ENCODE assay signal across 25 cellular contexts in the genomic region with DNA sequence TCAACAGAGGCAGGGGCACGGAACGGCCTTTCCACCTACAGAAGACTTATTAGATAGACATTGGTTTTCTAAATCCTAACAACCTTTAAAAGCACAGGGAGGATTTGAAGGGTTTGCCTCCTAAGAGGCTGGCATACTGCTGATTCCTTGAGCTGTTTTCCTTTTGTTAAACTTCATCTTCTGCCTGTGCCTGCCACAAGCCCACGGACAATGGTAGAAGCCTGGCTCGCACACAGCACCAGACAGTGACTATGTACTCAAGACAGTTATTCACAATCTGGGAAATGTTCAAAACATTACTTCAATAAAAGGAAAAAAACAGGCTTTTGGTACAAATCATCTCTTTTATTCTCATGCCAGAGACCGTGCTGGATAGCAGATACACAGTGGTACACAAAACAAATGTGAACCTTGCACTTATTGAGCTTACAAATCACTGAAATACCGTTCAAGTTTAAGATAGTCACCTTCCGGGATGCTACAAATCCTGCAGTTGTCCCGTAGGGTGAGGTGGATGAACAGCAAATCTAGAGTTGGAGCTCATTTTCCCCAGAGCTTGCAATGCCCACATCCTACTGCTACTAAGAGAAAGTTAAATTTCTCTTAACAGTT.
"Had no signal": no experiment of that assay in that cellular context is flagged by ENCODE, and none has a peak within 500 bp of the region (broad histone marks: within the 10 kb centered on the region; RNA-seq: fewer than 3 reads in every experiment).

No MANE protein-coding gene starts in this region.

- H3K4me3 Mint-ChIP-seq: naive thymus-derived CD4-positive, alpha-beta T cell; nephron; stimulated activated naive B cell treated with anti-CD40 and anti-IgM and Interleukin-4, amounts not matched to agents 10 μg/mL and 1 μg/mL and 100 μg/mL, for 72 hours had no signal

- H3K27me3 Mint-ChIP-seq: naive thymus-derived CD4-positive, alpha-beta T cell; stimulated activated naive B cell treated with anti-CD40 and anti-IgM and Interleukin-4, amounts not matched to agents 10 μg/mL and 1 μg/mL and 100 μg/mL, for 72 hours had no signal

- ATAC-seq: foreskin keratinocyte; gastroesophageal sphincter; heart right ventricle; left cardiac atrium; lower lobe of right lung; naive thymus-derived CD4-positive, alpha-beta T cell; stimulated activated naive B cell treated with anti-CD40 and anti-IgM and Interleukin-4, amounts not matched to agents 10 μg/mL and 1 μg/mL and 100 μg/mL, for 72 hours had no signal

- H3K36me3 ChIP-seq: heart right ventricle, lower lobe of right lung, prostate gland, right atrium auricular region, thyroid gland, vagina had no signal

- H3K9me3 ChIP-seq: gastroesophageal sphincter, heart right ventricle, left ventricle myocardium inferior, lower lobe of right lung, prostate gland, right atrium auricular region, spleen, stomach, thyroid gland, vagina had no signal

- H3K4me3 ChIP-seq: dorsolateral prefrontal cortex, gastroesophageal sphincter, heart right ventricle, left ventricle myocardium inferior, lower lobe of right lung, prostate gland, right atrium auricular region, skin epidermis, spleen, stomach, thyroid gland, vagina had no signal

- DNase-seq: cerebellar nuclear complex; effector CD4-positive, alpha-beta T cell; foreskin keratinocyte; glutamatergic neuron; heart right ventricle; hippocampal formation; left cardiac atrium; left ventricle myocardium inferior; lower lobe of right lung; mesendoderm; midbrain; naive thymus-derived CD4-positive, alpha-beta T cell; nucleus accumbens; spleen; stimulated activated naive B cell treated with anti-CD40 and anti-IgM and Interleukin-4, amounts not matched to agents 10 μg/mL and 1 μg/mL and 100 μg/mL, for 72 hours; stomach; thyroid gland; trophoblast cell had no signal

- H3K27ac Mint-ChIP-seq: naive thymus-derived CD4-positive, alpha-beta T cell; nephron; stimulated activated naive B cell treated with anti-CD40 and anti-IgM and Interleukin-4, amounts not matched to agents 10 μg/mL and 1 μg/mL and 100 μg/mL, for 72 hours had no signal

- H3K27me3 ChIP-seq: dorsolateral prefrontal cortex, foreskin keratinocyte, gastroesophageal sphincter, heart right ventricle, right atrium auricular region, spleen, stomach, thyroid gland, vagina had no signal

- H3K4me1 ChIP-seq: foreskin keratinocyte, lower lobe of right lung, prostate gland, right atrium auricular region, stomach, thyroid gland, vagina had no signal

- H3K27ac ChIP-seq: foreskin keratinocyte, gastroesophageal sphincter, heart right ventricle, left ventricle myocardium inferior, lower lobe of right lung, prostate gland, right atrium auricular region, skin epidermis, spleen, stomach, thyroid gland, vagina had no signal
